ENCODE assay signal across 25 cellular contexts in the genomic region with DNA sequence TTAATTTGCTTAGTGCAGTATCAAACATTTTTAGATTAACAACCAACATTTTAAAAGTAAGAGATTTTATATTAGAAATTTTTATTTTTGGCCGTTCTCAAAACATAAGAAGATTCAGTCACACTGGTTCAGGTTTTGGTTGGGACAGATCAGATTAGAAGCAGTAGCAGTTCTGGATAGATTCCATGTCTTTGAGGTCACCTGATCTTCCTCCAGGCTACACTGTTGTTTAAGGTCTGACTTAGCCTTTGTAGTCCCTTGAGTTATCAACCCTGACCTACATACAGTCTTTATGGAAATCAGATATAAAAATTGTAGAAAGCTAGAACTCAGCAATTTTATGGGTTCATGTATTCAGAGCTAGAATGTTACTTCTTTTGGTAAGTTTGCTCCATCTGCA.
"Had no signal": no experiment of that assay in that cellular context is flagged by ENCODE, and none has a peak within 500 bp of the region (broad histone marks: within the 10 kb centered on the region; RNA-seq: fewer than 3 reads in every experiment).

No MANE protein-coding gene starts in this region.

- H3K27me3 Mint-ChIP-seq: dendritic cell treated with granulocyte-macrophage colony-stimulating factor and Interleukin-4, amounts not matched to agents 40 ng/mL and 50 ng/mL, for 4 days; memory B cell; natural killer cell treated with Interleukin-12 subunit alpha and Interleukin-12 subunit beta and Interleukin-15 and Interleukin-18, amount 100 ng/mL, for 72 hours; stimulated activated naive B cell treated with anti-CD40 and anti-IgM and Interleukin-4, amounts not matched to agents 10 μg/mL and 1 μg/mL and 100 μg/mL, for 72 hours; stimulated activated naive CD8-positive, alpha-beta T cell treated with anti-CD3 and anti-CD28 coated beads, Interleukin-15, amount 100 ng/mL, for 72 hours had no signal

- ATAC-seq: heart right ventricle; lower lobe of right lung; natural killer cell treated with Interleukin-12 subunit alpha and Interleukin-12 subunit beta and Interleukin-15 and Interleukin-18, amount 100 ng/mL, for 72 hours; right cardiac atrium; stimulated activated naive B cell treated with anti-CD40 and anti-IgM and Interleukin-4, amounts not matched to agents 10 μg/mL and 1 μg/mL and 100 μg/mL, for 72 hours; stimulated activated naive CD8-positive, alpha-beta T cell treated with anti-CD3 and anti-CD28 coated beads, Interleukin-15, amount 100 ng/mL, for 72 hours; upper lobe of right lung had no signal

- H3K36me3 Mint-ChIP-seq: memory B cell; mesothelial cell of epicardium; natural killer cell treated with Interleukin-12 subunit alpha and Interleukin-12 subunit beta and Interleukin-15 and Interleukin-18, amount 100 ng/mL, for 72 hours; neural progenitor cell; stimulated activated naive B cell treated with anti-CD40 and anti-IgM and Interleukin-4, amounts not matched to agents 10 μg/mL and 1 μg/mL and 100 μg/mL, for 72 hours had no signal

- H3K9me3 Mint-ChIP-seq: dendritic cell treated with granulocyte-macrophage colony-stimulating factor and Interleukin-4, amounts not matched to agents 40 ng/mL and 50 ng/mL, for 4 days; neural progenitor cell had no signal

- H3K36me3 ChIP-seq: esophagus squamous epithelium, heart right ventricle, left ventricle myocardium inferior, lower lobe of right lung, neural progenitor cell, ovary, tibial nerve, upper lobe of right lung, vagina had no signal

- H3K4me3 Mint-ChIP-seq: dendritic cell treated with granulocyte-macrophage colony-stimulating factor and Interleukin-4, amounts not matched to agents 40 ng/mL and 50 ng/mL, for 4 days; memory B cell; mesothelial cell of epicardium; natural killer cell treated with Interleukin-12 subunit alpha and Interleukin-12 subunit beta and Interleukin-15 and Interleukin-18, amount 100 ng/mL, for 72 hours; neural progenitor cell; stimulated activated naive B cell treated with anti-CD40 and anti-IgM and Interleukin-4, amounts not matched to agents 10 μg/mL and 1 μg/mL and 100 μg/mL, for 72 hours; stimulated activated naive CD8-positive, alpha-beta T cell treated with anti-CD3 and anti-CD28 coated beads, Interleukin-15, amount 100 ng/mL, for 72 hours had no signal

- DNase-seq: esophagus squamous epithelium; foreskin fibroblast; heart right ventricle; hypothalamus; islet precursor cell; left ventricle myocardium inferior; lower lobe of right lung; nucleus accumbens; ovary; right cardiac atrium; stimulated activated CD4-positive, alpha-beta T cell treated with anti-CD3 and anti-CD28 coated beads, Interleukin-15, amount 100 ng/mL, for 24 hours; stimulated activated CD4-positive, alpha-beta T cell treated with anti-CD3 and anti-CD28 coated beads, Interleukin-1b, Interleukin-23, amount 100 ng/mL, for 48 hours; stimulated activated CD4-positive, alpha-beta T cell treated with anti-CD3 and anti-CD28 coated beads, Interleukin-4, amount 100 ng/mL, for 24 hours; stimulated activated naive B cell treated with anti-CD40 and anti-IgM and Interleukin-4, amounts not matched to agents 10 μg/mL and 1 μg/mL and 100 μg/mL, for 72 hours; stimulated activated naive CD8-positive, alpha-beta T cell treated with anti-CD3 and anti-CD28 coated beads, Interleukin-15, amount 100 ng/mL, for 72 hours; testis; upper lobe of right lung had no signal

- H3K9me3 ChIP-seq: esophagus squamous epithelium, heart right ventricle, left ventricle myocardium inferior, lower lobe of right lung, ovary, testis, tibial nerve, upper lobe of right lung, vagina had no signal

- H3K4me1 Mint-ChIP-seq: memory B cell; neural progenitor cell; stimulated activated naive B cell treated with anti-CD40 and anti-IgM and Interleukin-4, amounts not matched to agents 10 μg/mL and 1 μg/mL and 100 μg/mL, for 72 hours; stimulated activated naive CD8-positive, alpha-beta T cell treated with anti-CD3 and anti-CD28 coated beads, Interleukin-15, amount 100 ng/mL, for 72 hours had no signal

- H3K27ac Mint-ChIP-seq: dendritic cell treated with granulocyte-macrophage colony-stimulating factor and Interleukin-4, amounts not matched to agents 40 ng/mL and 50 ng/mL, for 4 days; memory B cell; mesothelial cell of epicardium; natural killer cell treated with Interleukin-12 subunit alpha and Interleukin-12 subunit beta and Interleukin-15 and Interleukin-18, amount 100 ng/mL, for 72 hours; neural progenitor cell; progenitor cell of endocrine pancreas; stimulated activated naive B cell treated with anti-CD40 and anti-IgM and Interleukin-4, amounts not matched to agents 10 μg/mL and 1 μg/mL and 100 μg/mL, for 72 hours; stimulated activated naive CD8-positive, alpha-beta T cell treated with anti-CD3 and anti-CD28 coated beads, Interleukin-15, amount 100 ng/mL, for 72 hours had no signal

- H3K27me3 ChIP-seq: esophagus squamous epithelium, heart right ventricle, neural progenitor cell, ovary, testis, tibial nerve, upper lobe of right lung, vagina had no signal

- H3K4me1 ChIP-seq: esophagus squamous epithelium, heart right ventricle, left ventricle myocardium inferior, lower lobe of right lung, neural progenitor cell, testis, tibial nerve, upper lobe of right lung, vagina had no signal

- H3K27ac ChIP-seq: esophagus squamous epithelium, heart right ventricle, left ventricle myocardium inferior, lower lobe of right lung, neural progenitor cell, ovary, testis, tibial nerve, upper lobe of right lung, vagina had no signal

- H3K4me3 ChIP-seq: esophagus squamous epithelium, heart right ventricle, left ventricle myocardium inferior, lower lobe of right lung, neural progenitor cell, ovary, testis, tibial nerve, upper lobe of right lung, vagina had no signal
